Comparison of ENCODE assay signal across 8 cellular contexts in the genomic region with DNA sequence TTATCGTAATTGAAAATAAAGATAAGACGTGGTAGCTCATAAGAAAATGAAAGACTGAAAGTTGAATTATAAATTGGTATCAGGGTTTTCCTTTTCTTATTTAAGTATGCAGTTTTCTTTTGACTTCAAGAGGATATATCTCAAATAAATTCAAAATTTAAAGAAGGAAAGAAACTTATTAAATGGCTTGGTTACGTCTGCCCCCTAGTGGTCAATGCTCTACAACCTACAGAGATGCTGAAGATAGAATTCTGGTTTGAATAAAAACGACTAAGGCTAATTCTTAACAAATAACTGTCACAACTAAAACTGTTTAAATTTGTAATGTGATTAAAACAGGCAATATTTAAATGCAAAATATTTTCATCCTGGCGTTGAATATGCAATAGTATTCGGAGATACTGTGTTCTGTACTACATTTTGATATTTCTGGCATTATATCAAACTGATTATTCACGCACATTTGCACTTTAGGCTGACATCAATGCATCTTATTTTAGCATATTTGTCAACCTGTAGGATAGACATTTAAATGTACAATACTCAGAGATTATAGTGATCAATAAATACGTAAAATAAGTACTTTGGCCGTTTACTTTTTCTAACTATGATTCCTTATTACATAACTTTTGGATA. TPM values are rescaled to one million over a fixed set of nuclear protein-coding genes. Genes with fewer than 3 reads are reported as not detected.
DNase-seq lines count a peak whose midpoint lies in the region; ATAC-seq and TF ChIP-seq lines count a peak whose summit lies in the region.

No MANE protein-coding gene starts in this region.

- peaks cover 5% of the 10 kb centered on the region for H3K4me1 Mint-ChIP-seq in CD8-positive, alpha-beta T cell (ENCODE audit: low read depth)
- peaks cover 40% of the 10 kb centered on the region for H3K4me1 Mint-ChIP-seq in activated CD4-positive, alpha-beta T cell treated with anti-CD3 and anti-CD28 coated beads, Interleukin-2, amount 10 ng/mL, durations not matched to agents 7 days and 5 days

- H3K27ac Mint-ChIP-seq in CD8-positive, alpha-beta T cell, result no peak overlapping the region
- H3K27ac Mint-ChIP-seq in activated CD4-positive, alpha-beta T cell treated with anti-CD3 and anti-CD28 coated beads, Interleukin-2, amount 10 ng/mL, durations not matched to agents 7 days and 5 days, result peak overlapping the region; percentile 10

- no peak overlapping the region for H3K4me3 ChIP-seq in CD8-positive, alpha-beta T cell (ENCODE audit: low read depth, low read length)
- H3K4me3 ChIP-seq in neutrophil (ENCODE audit: low read depth in 1 of 2, low read length in 1 of 2) (no peak overlapping the region), aorta (ENCODE audit: low read length in 2 of 2) (no peak overlapping the region)

- H3K36me3 Mint-ChIP-seq in CD8-positive, alpha-beta T cell, result no peaks in the 10 kb centered on the region
- peaks cover 26% of the 10 kb centered on the region for H3K36me3 Mint-ChIP-seq in activated CD4-positive, alpha-beta T cell treated with anti-CD3 and anti-CD28 coated beads, Interleukin-2, amount 10 ng/mL, durations not matched to agents 7 days and 5 days (ENCODE audit: low read depth)

- DNase-seq in CD8-positive, alpha-beta T cell, result peak in 6 of 7 experiments; percentile 34 to 66 (median 52)
- peak; percentile 71 for DNase-seq in NCI-H2196 (lab: John Stamatoyannopoulos, UW; ENCODE audit: unreplicated experiment)
- DNase-seq in activated CD4-positive, alpha-beta T cell treated with anti-CD3 and anti-CD28 coated beads, Interleukin-2, amount 10 ng/mL, durations not matched to agents 7 days and 5 days, result peak; percentile 79
- peak; percentile 61 for DNase-seq in fibroblast of gingiva (ENCODE audit: low read depth)
- DNase-seq in aorta, result no peak
- DNase-seq in NCI-H187 treated with DMSO at 0.1 percent for 48 hours (lab: John Stamatoyannopoulos, UW), result no peak

- no peak overlapping the region for H3K4me3 Mint-ChIP-seq in CD8-positive, alpha-beta T cell
- no peak overlapping the region for H3K4me3 Mint-ChIP-seq in activated CD4-positive, alpha-beta T cell treated with anti-CD3 and anti-CD28 coated beads, Interleukin-2, amount 10 ng/mL, durations not matched to agents 7 days and 5 days

- no peaks in the 10 kb centered on the region for H3K9me3 ChIP-seq in CD8-positive, alpha-beta T cell (ENCODE audit: low read length)
- H3K9me3 ChIP-seq in neutrophil (no peaks in the 10 kb centered on the region), aorta (ENCODE audit: control insufficient read depth, low read length) (no peaks in the 10 kb centered on the region)

- H3K9me3 Mint-ChIP-seq in CD8-positive, alpha-beta T cell, result no peaks in the 10 kb centered on the region
- peaks cover 4% of the 10 kb centered on the region for H3K9me3 Mint-ChIP-seq in activated CD4-positive, alpha-beta T cell treated with anti-CD3 and anti-CD28 coated beads, Interleukin-2, amount 10 ng/mL, durations not matched to agents 7 days and 5 days

- intact Hi-C loops in CD8-positive, alpha-beta T cell (cut with DNase I, micrococcal nuclease), result loop anchor here (1.0 kb wide), 4 partner anchors 26 to 546 kb away; no protein-coding TSS in a partner anchor
- intact Hi-C loops in aorta (cut with DNase I), result loop anchor here in 1 of 2 donors (2.0 to 10.0 kb wide), 2 partner anchors 60 to 532 kb away; no protein-coding TSS in a partner anchor

- no peaks in the 10 kb centered on the region for H3K27me3 ChIP-seq in CD8-positive, alpha-beta T cell (ENCODE audit: insufficient read depth, low read length)
- no peaks in the 10 kb centered on the region for H3K27me3 ChIP-seq in neutrophil
- no peaks in the 10 kb centered on the region for H3K27me3 ChIP-seq in aorta (ENCODE audit: control insufficient read depth in 1 of 2, insufficient read depth in 2 of 2, low read length in 1 of 2)

- H3K36me3 ChIP-seq in CD8-positive, alpha-beta T cell (ENCODE audit: insufficient read depth, low read length), result no peaks in the 10 kb centered on the region
- H3K36me3 ChIP-seq in neutrophil (no peaks in the 10 kb centered on the region), aorta (ENCODE audit: control insufficient read depth in 1 of 2, insufficient read depth in 2 of 2, low read length in 1 of 2) (no peaks in the 10 kb centered on the region)

- no peak overlapping the region for H3K27ac ChIP-seq in CD8-positive, alpha-beta T cell (ENCODE audit: low read depth, low read length)
- no peak overlapping the region for H3K27ac ChIP-seq in neutrophil
- H3K27ac ChIP-seq in aorta (ENCODE audit: low read depth in 1 of 2, low read length in 2 of 2), result no peak overlapping the region

- ATAC-seq in CD8-positive, alpha-beta T cell, result peak; percentile 38
- peak; percentile 37 for ATAC-seq in GM19397 (IDR thresholded peaks at IDR 0.05; ENCODE audit: unreplicated experiment)
- peak; percentile 80 for ATAC-seq in aorta (ENCODE audit: low FRiP score)

- CTCF ChIA-PET in CD8-positive, alpha-beta T cell (lab: Charles Lee), result interaction anchor here (0.7 to 5.8 kb wide), 12 partner anchors 10 to 544 kb away, joined by 3 to 50 read pairs (median 6); partner anchors contain the start of genes IFI44 and IFI44L
- CTCF ChIA-PET in activated CD4-positive, alpha-beta T cell treated with anti-CD3 and anti-CD28 coated beads, Interleukin-2, amount 10 ng/mL, durations not matched to agents 7 days and 5 days (lab: Charles Lee), result interaction anchor here (0.7 to 1.2 kb wide), 6 partner anchors 8 to 59 kb away, joined by 3 to 6 read pairs (median 3); partner anchors contain the start of gene IFI44L

- POLR2A ChIA-PET in CD8-positive, alpha-beta T cell (lab: Charles Lee), result no interaction called here
- POLR2A ChIA-PET in activated CD4-positive, alpha-beta T cell treated with anti-CD3 and anti-CD28 coated beads, Interleukin-2, amount 10 ng/mL, durations not matched to agents 7 days and 5 days (lab: Charles Lee), result no interaction called here

- WGBS in aorta, 2 donors, result 25 to 28% methylated on average over 9 of the region's 9 CpGs

- H3K27me3 Mint-ChIP-seq in CD8-positive, alpha-beta T cell (ENCODE audit: low read depth), result peaks cover 3% of the 10 kb centered on the region
- H3K27me3 Mint-ChIP-seq in activated CD4-positive, alpha-beta T cell treated with anti-CD3 and anti-CD28 coated beads, Interleukin-2, amount 10 ng/mL, durations not matched to agents 7 days and 5 days, result peaks cover 4% of the 10 kb centered on the region

- TF ChIP-seq CTCF in CD8-positive, alpha-beta T cell (IDR thresholded peaks at IDR 0.05), result peak; percentile 93
- peak; percentile 54 for TF ChIP-seq CTCF in neutrophil (IDR thresholded peaks at IDR 0.05)

- no peaks in the 10 kb centered on the region for H3K4me1 ChIP-seq in CD8-positive, alpha-beta T cell (ENCODE audit: insufficient read depth, low read length)
- H3K4me1 ChIP-seq in neutrophil (ENCODE audit: control insufficient read depth in 1 of 2, insufficient read depth in 1 of 2, low read depth in 1 of 2, low read length in 1 of 2) (peaks cover 4 to 5% of the 10 kb centered on the region in 2 experiments), aorta (ENCODE audit: control insufficient read depth in 1 of 2, insufficient read depth in 2 of 2, low read length in 2 of 2) (no peaks in the 10 kb centered on the region)

RNA-seq across cellular contexts. Expression of gene IFI44, which starts 26.8 kb away (rescaled TPM):
- 10 to 100 TPM; 24.2 to 30.5 TPM for total RNA-seq in CD8-positive, alpha-beta T cell
- 100 to 1,000 TPM; 187 to 190 TPM for total RNA-seq in activated CD4-positive, alpha-beta T cell treated with anti-CD3 and anti-CD28 coated beads, Interleukin-2, amount 10 ng/mL, durations not matched to agents 7 days and 5 days
- total RNA-seq in aorta, result 10 to 100 TPM; 37.5 to 52.7 TPM
- polyA plus RNA-seq in aorta, result 10 to 100 TPM; 12.4 to 15.8 TPM

RNA-seq across cellular contexts. Expression of gene IFI44L, which starts 56.2 kb away (rescaled TPM):
- 1 to 10 TPM; 3.7 to 4.1 TPM for total RNA-seq in CD8-positive, alpha-beta T cell
- 100 to 1,000 TPM; 358 to 374 TPM for total RNA-seq in activated CD4-positive, alpha-beta T cell treated with anti-CD3 and anti-CD28 coated beads, Interleukin-2, amount 10 ng/mL, durations not matched to agents 7 days and 5 days
- total RNA-seq in aorta, result 10 to 100 TPM; 22.6 to 42.2 TPM
- 1 to 10 TPM; 2.9 to 4.8 TPM for polyA plus RNA-seq in aorta

Comparison
In these comparisons a context has a peak if more than half of its experiments do, and no peak if none do; other contexts are left out.
1. DNase-seq: peak in CD8-positive, alpha-beta T cell (6 of 7), NCI-H2196 (single experiment), activated CD4-positive, alpha-beta T cell treated with anti-CD3 and anti-CD28 coated beads, Interleukin-2, amount 10 ng/mL, durations not matched to agents 7 days and 5 days (single experiment) and fibroblast of gingiva (single experiment); none in aorta (0 of 2) and NCI-H187 treated with DMSO at 0.1 percent for 48 hours (single experiment).
2. RNA of gene IFI44L, which starts 56.2 kb away (total RNA-seq): 358 to 374 TPM in activated CD4-positive, alpha-beta T cell treated with anti-CD3 and anti-CD28 coated beads, Interleukin-2, amount 10 ng/mL, durations not matched to agents 7 days and 5 days; 22.6 to 42.2 TPM in aorta and 3.7 to 4.1 TPM in CD8-positive, alpha-beta T cell; every median in the first group is over 4 times any median in the second.
3. Peak in every context shown above with its lines, with median percentiles within 50 percentile points of each other: ATAC-seq.